In genomic region chr6:108736832-108737231, GRCh38 we compare ENCODE assay signal across 10 cellular contexts.
A peak's percentile ranks its signal among the peaks of the same experiment; 100 is the strongest.
DNase-seq lines count a peak whose midpoint lies in the region; ATAC-seq, FAIRE-seq and TF ChIP-seq lines count a peak whose summit lies in the region.
"Had no signal": no experiment of that assay in that cellular context is flagged by ENCODE, and none has a peak within 500 bp of the region (broad histone marks: within the 10 kb centered on the region; RNA-seq: fewer than 3 reads in every experiment).

No MANE protein-coding gene starts in this region.

- peaks cover 55% of the 10 kb centered on the region for H3K4me1 ChIP-seq in RWPE2 (ENCODE audit: insufficient read depth, poor library complexity, severe bottlenecking)

- ATAC-seq in RWPE2 (ENCODE audit: low read depth) (peak; percentile 81), GM21447 (IDR thresholded peaks at IDR 0.05; ENCODE audit: unreplicated experiment) (no peak)

- H3K9me3 ChIP-seq in RWPE2 (ENCODE audit: severe bottlenecking): no peaks in the 10 kb centered on the region
- H3K9me3 ChIP-seq: neutrophil had no signal

- FAIRE-seq in H54 (lab: Jason Lieb, UNC): no peak

- DNase-seq in H54 (ENCODE audit: insufficient read length, low spot score) (peak; percentile 28), RWPE2 (ENCODE audit: low spot score) (peak; percentile 89), fibroblast of peridontal ligament (ENCODE audit: extremely low read depth) (peak; percentile 83), pulmonary artery endothelial cell (ENCODE audit: low read depth, low spot score) (peak; percentile 69), DMS114 treated with DMSO at 0.1 percent for 48 hours (lab: John Stamatoyannopoulos, UW; ENCODE audit: unreplicated experiment) (no peak), Ammon's horn (ENCODE audit: low spot score) (no peak), NOMO-1 treated with dmso at 0.1 percent for 144 hours (lab: John Stamatoyannopoulos, UW; ENCODE audit: unreplicated experiment) (no peak)
- DNase-seq: cortex of kidney had no signal

- peak overlapping the region; percentile 94 for H3K27ac ChIP-seq in RWPE2 (ENCODE audit: poor library complexity, severe bottlenecking)
- H3K27ac ChIP-seq: neutrophil had no signal

- H3K36me3 ChIP-seq in RWPE2 (ENCODE audit: low read depth): no peaks in the 10 kb centered on the region
- H3K36me3 ChIP-seq: neutrophil had no signal

- TF ChIP-seq CTCF in RWPE2 (IDR thresholded peaks at IDR 0.05; ENCODE audit: poor library complexity, severe bottlenecking): no peak

- no peaks in the 10 kb centered on the region for H3K27me3 ChIP-seq in RWPE2 (ENCODE audit: insufficient read depth, poor library complexity, severe bottlenecking)
- H3K27me3 ChIP-seq: neutrophil had no signal

- H3K4me3 ChIP-seq in RWPE2 (ENCODE audit: severe bottlenecking): no peak overlapping the region

- TF ChIP-seq POLR2A in H54 (IDR thresholded peaks at IDR 0.05; ENCODE audit: low read depth, low read length): no peak

Comparison
In these comparisons a context has a peak if more than half of its experiments do, and no peak if none do; other contexts are left out.
1. DNase-seq: peak in H54 (single experiment), RWPE2 (single experiment), fibroblast of peridontal ligament (single experiment) and pulmonary artery endothelial cell (single experiment); none in DMS114 treated with DMSO at 0.1 percent for 48 hours (single experiment), Ammon's horn (single experiment) and NOMO-1 treated with dmso at 0.1 percent for 144 hours (single experiment).